In genomic region chr12:39441963-39442894, GRCh38 we compare ENCODE assay signal across 9 cellular contexts. TPM values are rescaled to one million over a fixed set of nuclear protein-coding genes. Genes with fewer than 3 reads are reported as not detected.
A peak's percentile ranks its signal among the peaks of the same experiment; 100 is the strongest.
DNase-seq lines count a peak whose midpoint lies in the region; ATAC-seq, FAIRE-seq and TF ChIP-seq lines count a peak whose summit lies in the region.
"Had no signal": no experiment of that assay in that cellular context is flagged by ENCODE, and none has a peak within 500 bp of the region (broad histone marks: within the 10 kb centered on the region; RNA-seq: fewer than 3 reads in every experiment).

No MANE protein-coding gene starts in this region.

- no peaks in the 10 kb centered on the region for H4K20me1 ChIP-seq in GM23338 (replicated peaks; ENCODE audit: insufficient read depth)

- peak overlapping the region; percentile 97 for H3K4me3 Mint-ChIP-seq in GM23338

- peak; percentile 10 for ATAC-seq in GM23338

- H3K27me3 Mint-ChIP-seq in GM23338 (ENCODE audit: insufficient read depth, low read depth, poor library complexity), result peaks cover 9% of the 10 kb centered on the region

- H3K4me1 ChIP-seq in GM23338 (ENCODE audit: insufficient read depth), result peaks cover 37% of the 10 kb centered on the region

- H3K79me2 ChIP-seq in GM23338 (replicated peaks; ENCODE audit: insufficient read depth), result peaks cover 49% of the 10 kb centered on the region

- peaks cover 45% of the 10 kb centered on the region for H3K4me1 Mint-ChIP-seq in GM23338

- peak; percentile 33 for DNase-seq in EH (ENCODE audit: low read depth)
- DNase-seq in GM23338 (ENCODE audit: low spot score), result peak; percentile 37
- DNase-seq in LHCN-M2 (ENCODE audit: low read depth), result peak; percentile 2
- peak; percentile 54 for DNase-seq in bronchial epithelial cell (ENCODE audit: low read depth)
- no peak for DNase-seq in kidney epithelial cell (ENCODE audit: low read depth)
- DNase-seq in stimulated activated CD4-positive, alpha-beta T cell treated with anti-CD3 and anti-CD28 coated beads, Interleukin-15, amount 100 ng/mL, for 24 hours, result peak; percentile 64
- DNase-seq in cortex of kidney (lab: John Stamatoyannopoulos, UW), result no peak

- H2AFZ ChIP-seq in GM23338, result peak overlapping the region; percentile 97

- H3K27me3 ChIP-seq in GM23338 (ENCODE audit: insufficient read depth), result peaks cover 25% of the 10 kb centered on the region
- H3K27me3 ChIP-seq in bronchial epithelial cell (ENCODE audit: control insufficient read depth, insufficient read depth, low read length), result no peaks in the 10 kb centered on the region
- H3K27me3 ChIP-seq in kidney epithelial cell (ENCODE audit: control insufficient read depth, insufficient read depth, low read length), result no peaks in the 10 kb centered on the region

- H3F3A ChIP-seq in GM23338 (replicated peaks; ENCODE audit: low read depth), result no peaks in the 10 kb centered on the region; the same call in 1 of the 2 replicates

- FAIRE-seq in bronchial epithelial cell (lab: Jason Lieb, UNC), result no peak
- FAIRE-seq: endometrium had no signal

- peak overlapping the region; percentile 67; the same call in 1 of the 2 replicates for H3K27ac Mint-ChIP-seq in GM23338

- H3K9me2 ChIP-seq in GM23338 (ENCODE audit: insufficient read depth), result no peaks in the 10 kb centered on the region

- TF ChIP-seq CTCF in GM23338 (conservative IDR thresholded peaks at IDR 0.05; ENCODE audit: low read depth in 2 of 2) (no peak), VCaP (conservative IDR thresholded peaks at IDR 0.05) (no peak), bronchial epithelial cell (IDR thresholded peaks at IDR 0.05; ENCODE audit: insufficient read depth, low read length, severe bottlenecking) (no peak), kidney epithelial cell (IDR thresholded peaks at IDR 0.05; ENCODE audit: insufficient read depth, low read length, poor library complexity, severe bottlenecking) (no peak)

- H3K4me3 ChIP-seq in GM23338 (peak overlapping the region; percentile 91), bronchial epithelial cell (ENCODE audit: low read depth, low read length) (peak overlapping the region; percentile 91), kidney epithelial cell (ENCODE audit: low read depth, low read length) (peak overlapping the region; percentile 72)

- H3K36me3 Mint-ChIP-seq in GM23338 (ENCODE audit: low read depth), result no peaks in the 10 kb centered on the region; the same call in 2 of the 3 replicates

- H3K36me3 ChIP-seq in GM23338 (ENCODE audit: insufficient read depth) (no peaks in the 10 kb centered on the region), bronchial epithelial cell (ENCODE audit: control insufficient read depth, insufficient read depth, low read length) (no peaks in the 10 kb centered on the region), kidney epithelial cell (ENCODE audit: control insufficient read depth, insufficient read depth, low read length) (no peaks in the 10 kb centered on the region)

- no peaks in the 10 kb centered on the region; the same call in 2 of the 3 replicates for H3K9me3 Mint-ChIP-seq in GM23338

- H3K4me2 ChIP-seq in GM23338, result peak overlapping the region; percentile 94

- no peak overlapping the region for H3K27ac ChIP-seq in GM23338 (ENCODE audit: low read depth)
- peak overlapping the region; percentile 90 for H3K27ac ChIP-seq in VCaP

TF ChIP-seq in GM23338, 12 proteins besides CTCF, POLR2A, EP300 and RAD21 (continues in another document):
- TF ChIP-seq ETS1 (IDR thresholded peaks at IDR 0.05), result no peak
- TF ChIP-seq POLR2AphosphoS5 (IDR thresholded peaks at IDR 0.05; ENCODE audit: low read depth), result no peak
- no peak for TF ChIP-seq STAT1 (IDR thresholded peaks at IDR 0.05; ENCODE audit: unreplicated experiment)
- no peak for TF ChIP-seq ZNF462 (CRISPR knock-in tag; IDR thresholded peaks at IDR 0.05)
- TF ChIP-seq JUNB (IDR thresholded peaks at IDR 0.05; ENCODE audit: unreplicated experiment), result no peak
- TF ChIP-seq ZNF114 (CRISPR knock-in tag; IDR thresholded peaks at IDR 0.05), result no peak
- TF ChIP-seq NANOG (IDR thresholded peaks at IDR 0.05; ENCODE audit: borderline replicate concordance), result no peak
- no peak for TF ChIP-seq CREB1 (CRISPR knock-in tag; IDR thresholded peaks at IDR 0.05; ENCODE audit: low read depth)

RNA-seq across cellular contexts. Expression of gene KIF21A, which starts 0.7 kb away (rescaled TPM):
- total RNA-seq in GM23338 (2014; rRNA removed; shearing (Covaris generic)), result 28.8 and 29.6 TPM in 2 replicates
- 25.6 and 32.0 TPM in 2 replicates for polyA plus RNA-seq in GM23338 (2016; fragmentation: Nextera tagmentation; extraction: Ambion mirVana)
- total RNA-seq in LHCN-M2 (2014; rRNA removed) (2.7 and 2.8 TPM in 2 replicates), bronchial epithelial cell (37.4 and 37.6 TPM in 2 replicates), kidney epithelial cell (17.8 and 19.9 TPM in 2 replicates)
- polyA plus RNA-seq in LHCN-M2 (2012), result 0.92 TPM

Comparison
In these comparisons a context has a peak if more than half of its experiments do, and no peak if none do; other contexts are left out.
1. DNase-seq: peak in EH (single experiment), GM23338 (single experiment), LHCN-M2 (single experiment), bronchial epithelial cell (single experiment) and stimulated activated CD4-positive, alpha-beta T cell treated with anti-CD3 and anti-CD28 coated beads, Interleukin-15, amount 100 ng/mL, for 24 hours (single experiment); none in kidney epithelial cell (single experiment) and cortex of kidney (single experiment).
2. Peak in every context shown above with its lines, with median percentiles within 50 percentile points of each other: H3K4me3 ChIP-seq.